In the genomic region with DNA sequence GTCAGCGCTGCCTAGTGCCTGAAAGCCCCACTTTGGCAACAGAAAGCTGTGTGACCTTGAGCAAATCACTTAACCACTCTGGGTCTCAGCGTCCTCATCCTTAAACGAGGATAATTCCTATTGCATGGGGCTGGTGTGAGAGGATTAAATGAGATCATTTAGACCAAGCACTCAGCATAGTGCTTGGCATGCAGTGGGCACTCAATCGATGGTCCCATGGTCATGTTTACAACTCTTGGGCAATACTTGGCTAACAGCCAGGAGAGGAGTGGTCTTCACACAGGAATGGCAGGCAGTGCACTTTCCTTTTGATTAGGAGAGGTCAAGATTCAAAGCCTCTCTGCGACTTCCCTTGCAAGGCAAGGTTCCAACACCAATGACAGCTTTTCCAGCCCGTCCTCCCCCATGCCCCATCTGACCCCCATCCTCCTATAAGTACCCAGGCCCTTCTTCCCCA, we compare ENCODE assay signal across 8 cellular contexts. TPM values are rescaled to one million over a fixed set of nuclear protein-coding genes. Genes with fewer than 3 reads are reported as not detected.
DNase-seq lines count a peak whose midpoint lies in the region; ATAC-seq and TF ChIP-seq lines count a peak whose summit lies in the region.

No MANE protein-coding gene starts in this region.

- peak overlapping the region; percentile 44 for H3K4me3 ChIP-seq in BE2C (ENCODE audit: low read depth, low read length)
- H3K4me3 ChIP-seq in coronary artery: peak overlapping the region; percentile 86
- H3K4me3 ChIP-seq in muscle layer of duodenum (ENCODE audit: low read depth in 1 of 2, low read length in 2 of 2): peak overlapping the region; percentile 38 to 56

- H3K4me1 ChIP-seq in BE2C (no peaks in the 10 kb centered on the region), muscle layer of duodenum (ENCODE audit: control insufficient read depth in 1 of 2, insufficient read depth in 2 of 2, low read length in 2 of 2) (peaks cover 13 to 46% of the 10 kb centered on the region in 2 donors)

- H3K9me3 ChIP-seq in BE2C: no peaks in the 10 kb centered on the region
- H3K9me3 ChIP-seq in KOPT-K1 (ENCODE audit: insufficient read depth, low read length, poor library complexity, severe bottlenecking): no peaks in the 10 kb centered on the region
- no peaks in the 10 kb centered on the region for H3K9me3 ChIP-seq in muscle layer of duodenum (ENCODE audit: control insufficient read depth in 1 of 2, low read length in 2 of 2)

- TF ChIP-seq CTCF in BE2C (IDR thresholded peaks at IDR 0.05; ENCODE audit: low read depth, low read length) (no peak), coronary artery (IDR thresholded peaks at IDR 0.05) (no peak)

- H3K27ac ChIP-seq in KOPT-K1 (ENCODE audit: low read depth, low read length, poor library complexity, severe bottlenecking) (peak overlapping the region; percentile 58), coronary artery (peak overlapping the region; percentile 86 to 99), muscle layer of duodenum (ENCODE audit: low read length) (peak overlapping the region; percentile 54)

- no peaks in the 10 kb centered on the region for H3K27me3 ChIP-seq in BE2C
- no peaks in the 10 kb centered on the region for H3K27me3 ChIP-seq in muscle layer of duodenum (ENCODE audit: low read depth, low read length)

- no peak for ATAC-seq in HG03469 (IDR thresholded peaks at IDR 0.05; ENCODE audit: unreplicated experiment)

- DNase-seq in BE2C (no peak), coronary artery (ENCODE audit: low spot score) (no peak), 8988T (no peak)
- no peak for DNase-seq in activated CD4-positive, alpha-beta T cell treated with anti-CD3 and anti-CD28 coated beads, Interleukin-2, amount 50 U/mL, for 4 hours
- DNase-seq in stimulated activated CD4-positive, alpha-beta T cell treated with anti-CD3 and anti-CD28 coated beads, Interleukin-4, amount 100 ng/mL, for 24 hours: no peak

- H3K36me3 ChIP-seq in BE2C (peaks cover 28% of the 10 kb centered on the region), KOPT-K1 (ENCODE audit: insufficient read depth, low read length) (peaks cover 7% of the 10 kb centered on the region; the same call in 1 of the 2 replicates), muscle layer of duodenum (ENCODE audit: control insufficient read depth in 1 of 2, insufficient read depth in 2 of 2, low read length in 2 of 2) (peaks cover 24 to 44% of the 10 kb centered on the region in 2 donors)

RNA-seq across cellular contexts. Expression of a gene that starts 14.1 kb away (rescaled TPM):
- polyA plus RNA-seq in BE2C (2012; ENCODE audit: insufficient read depth, insufficient read length, low read depth): 85.1 TPM

RNA-seq across cellular contexts. Expression of a gene that starts 25.0 kb away (rescaled TPM):
- 124 TPM for polyA plus RNA-seq in BE2C (2012; ENCODE audit: insufficient read depth, insufficient read length, low read depth)

RNA-seq across cellular contexts. Expression of a gene that starts 27.5 kb away (rescaled TPM):
- polyA plus RNA-seq in BE2C (2012; ENCODE audit: insufficient read depth, insufficient read length, low read depth): 0.48 TPM
